Comparison of ENCODE assay signal across 21 cellular contexts in the genomic region with DNA sequence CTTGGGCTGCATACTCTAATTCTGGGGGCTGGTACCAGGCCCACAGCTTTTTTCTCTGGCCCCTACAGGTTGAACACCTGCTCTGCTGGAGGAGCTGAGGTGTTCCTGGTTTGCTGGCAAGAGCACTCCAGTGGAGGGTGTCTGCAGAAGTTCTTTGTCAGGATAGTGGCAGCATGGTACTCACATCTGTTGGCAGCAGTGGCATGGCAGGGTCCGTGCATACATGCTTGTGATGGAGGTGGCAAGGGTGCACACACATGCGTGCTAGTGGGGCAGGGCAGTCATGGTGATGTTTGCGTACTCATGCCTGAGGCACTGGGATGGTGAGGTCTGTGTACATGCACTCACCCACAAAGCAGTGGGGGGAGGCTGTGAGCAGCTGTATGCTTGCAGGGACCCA.
"Had no signal": no experiment of that assay in that cellular context is flagged by ENCODE, and none has a peak within 500 bp of the region (broad histone marks: within the 10 kb centered on the region; RNA-seq: fewer than 3 reads in every experiment).

No MANE protein-coding gene starts in this region.

- H3K27me3 ChIP-seq: esophagus muscularis mucosa, foreskin keratinocyte, gastroesophageal sphincter, heart left ventricle, hepatocyte, left lung had no signal

- H3K9me3 ChIP-seq: esophagus muscularis mucosa, gastroesophageal sphincter, left lung, lower lobe of right lung had no signal

- H3K79me2 ChIP-seq: hepatocyte had no signal

- H3K27ac Mint-ChIP-seq: immature natural killer cell had no signal

- H2AFZ ChIP-seq: hepatocyte had no signal

- DNase-seq: dermis blood vessel endothelial cell; dorsolateral prefrontal cortex; effector CD4-positive, alpha-beta T cell; effector memory CD4-positive, alpha-beta T cell; foreskin keratinocyte; heart left ventricle; hypothalamus; immature natural killer cell; islet precursor cell; kidney; kidney glomerular epithelial cell; left cardiac atrium; left lung; left ventricle myocardium superior; lower lobe of right lung; mesenchymal stem cell; midbrain had no signal

- H3K4me1 Mint-ChIP-seq: immature natural killer cell had no signal

- H3K36me3 Mint-ChIP-seq: immature natural killer cell had no signal

- H3K4me3 Mint-ChIP-seq: immature natural killer cell had no signal

- H3K4me1 ChIP-seq: esophagus muscularis mucosa, foreskin keratinocyte, gastroesophageal sphincter, heart left ventricle, left lung, lower lobe of right lung had no signal

- ATAC-seq: foreskin keratinocyte, gastroesophageal sphincter, heart left ventricle, left cardiac atrium, left lung, left ventricle myocardium superior, lower lobe of right lung had no signal

- H3K4me2 ChIP-seq: hepatocyte had no signal

- H3K27ac ChIP-seq: coronary artery, dorsolateral prefrontal cortex, esophagus muscularis mucosa, foreskin keratinocyte, gastroesophageal sphincter, heart left ventricle, hepatocyte, left lung, lower lobe of right lung had no signal
